15 cellular contexts compared by ENCODE assay signal in the genomic region with DNA sequence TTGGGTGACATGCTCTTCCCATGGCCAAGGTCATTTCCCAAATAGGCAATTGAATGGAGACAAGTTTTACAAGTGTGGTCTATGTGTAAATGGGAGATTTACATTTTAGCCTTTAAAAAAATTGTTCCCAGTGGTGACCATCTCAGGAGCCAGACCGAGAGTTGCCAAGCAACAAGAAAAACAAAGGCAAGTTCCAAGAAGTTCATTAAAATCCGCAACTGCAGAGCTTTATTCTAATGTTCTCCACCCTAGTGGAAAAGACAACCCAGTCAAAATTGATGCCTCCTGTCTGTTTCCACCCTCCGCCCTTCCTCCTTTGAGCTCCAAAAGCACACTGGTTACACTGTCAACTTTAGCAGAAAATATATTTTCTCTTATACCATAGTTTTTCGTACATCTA.
"Had no signal": no experiment of that assay in that cellular context is flagged by ENCODE, and none has a peak within 500 bp of the region (broad histone marks: within the 10 kb centered on the region; RNA-seq: fewer than 3 reads in every experiment).

No MANE protein-coding gene starts in this region.

- H3K4me3 ChIP-seq: coronary artery, heart left ventricle, right lobe of liver, suprapubic skin had no signal

- DNase-seq: activated B cell treated with CpG ODN at 0.5 μM for 24 hours; activated CD4-positive, alpha-beta T cell treated with anti-CD3 and anti-CD28 coated beads for 48 hours; activated CD8-positive, alpha-beta T cell treated with anti-CD3 and anti-CD28 coated beads for 36 hours; activated gamma-delta T cell; activated T-cell treated with anti-CD3 and anti-CD28 coated beads, Interleukin-2, amount 50 U/mL, for 48 hours; effector CD4-positive, alpha-beta T cell; foreskin melanocyte; islet precursor cell; right lobe of liver; stimulated activated naive CD8-positive, alpha-beta T cell treated with anti-CD3 and anti-CD28 coated beads, Interleukin-15, Interleukin-2, amounts not matched to agents 100 U/mL and 50 U/mL, for 24 hours; SW 1271 had no signal

- H3K36me3 ChIP-seq: heart left ventricle, right lobe of liver, suprapubic skin had no signal

- H3K4me1 ChIP-seq: right lobe of liver had no signal

- H3K9me3 ChIP-seq: heart left ventricle, right lobe of liver, suprapubic skin had no signal

- ATAC-seq: activated CD8-positive, alpha-beta T cell treated with anti-CD3 and anti-CD28 coated beads for 36 hours; activated naive CD4-positive, alpha-beta T cell treated with anti-CD3 and anti-CD28 coated beads, Interleukin-2, amount 50 U/mL, for 72 hours; stimulated activated naive CD8-positive, alpha-beta T cell treated with anti-CD3 and anti-CD28 coated beads, Interleukin-15, Interleukin-2, amounts not matched to agents 100 U/mL and 50 U/mL, for 24 hours had no signal

- H3K27me3 ChIP-seq: heart left ventricle, right lobe of liver, suprapubic skin had no signal

- H3K27ac ChIP-seq: coronary artery, right lobe of liver, suprapubic skin had no signal
